9 cellular contexts compared by ENCODE assay signal in the genomic region with DNA sequence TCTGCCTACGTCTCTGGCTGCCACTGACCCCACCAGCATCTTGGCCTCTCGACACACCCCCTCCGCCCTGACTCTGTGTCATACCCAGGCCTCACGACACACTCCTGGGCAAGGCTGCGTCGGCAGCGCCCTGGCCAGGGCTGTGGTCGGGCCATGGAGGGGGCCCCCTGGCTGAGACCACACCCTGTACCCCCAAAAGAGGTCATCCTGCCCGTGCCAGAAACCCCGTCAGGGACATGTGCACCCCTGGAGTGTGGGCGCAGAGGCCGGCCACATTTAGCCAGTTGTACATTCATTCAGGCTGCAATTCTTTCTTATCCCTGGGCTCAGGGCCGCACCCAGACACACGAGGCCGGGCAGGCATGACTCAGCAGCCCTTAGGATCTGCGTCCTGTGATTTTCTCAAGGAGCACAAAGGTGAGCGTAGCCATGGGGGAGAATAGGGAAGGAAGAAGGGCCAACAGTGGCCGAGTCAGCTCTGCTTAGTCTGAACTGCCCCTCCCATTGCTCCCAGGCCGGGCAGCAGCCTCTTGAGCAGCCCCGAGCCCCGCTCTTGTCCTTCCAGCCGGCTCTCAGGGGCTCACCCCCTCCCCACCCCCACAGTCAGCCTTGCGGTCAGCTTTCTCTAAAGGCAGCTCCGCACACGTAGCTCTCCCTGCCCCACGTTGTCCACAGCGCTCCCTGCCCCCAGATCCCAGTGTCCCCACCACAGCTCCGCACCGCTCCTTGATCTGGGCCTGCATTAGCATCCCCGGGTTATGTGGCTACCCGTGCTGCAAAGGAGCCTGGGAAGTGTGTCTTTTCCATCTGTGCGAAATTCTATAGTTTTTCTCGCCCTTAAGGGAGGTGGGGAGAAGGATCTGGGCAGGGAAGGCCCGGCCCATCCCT. TPM values are rescaled to one million over a fixed set of nuclear protein-coding genes. Genes with fewer than 3 reads are reported as not detected.
DNase-seq lines count a peak whose midpoint lies in the region; ATAC-seq and TF ChIP-seq lines count a peak whose summit lies in the region.
"Had no signal": no experiment of that assay in that cellular context is flagged by ENCODE, and none has a peak within 500 bp of the region (broad histone marks: within the 10 kb centered on the region; RNA-seq: fewer than 3 reads in every experiment).

No MANE protein-coding gene starts in this region.

- ATAC-seq in RWPE2 (ENCODE audit: low read depth), result peak; percentile 76
- no peak for ATAC-seq in HG03342 (IDR thresholded peaks at IDR 0.05; ENCODE audit: unreplicated experiment)
- no peak for ATAC-seq in GM21367 (IDR thresholded peaks at IDR 0.05; ENCODE audit: unreplicated experiment)

- H3K27ac ChIP-seq in RWPE2 (ENCODE audit: poor library complexity, severe bottlenecking) (peak overlapping the region; percentile 82), ovary (no peak overlapping the region)
- H3K27ac ChIP-seq: neutrophil had no signal

- no peak for TF ChIP-seq EP300 in ovary (IDR thresholded peaks at IDR 0.05)

- WGBS in ovary, 3 donors, result 66 to 69% (median 68%) methylated on average over 34 of the region's 34 CpGs

- H3K4me1 ChIP-seq in RWPE2 (ENCODE audit: insufficient read depth, poor library complexity, severe bottlenecking), result peaks cover 28% of the 10 kb centered on the region
- H3K4me1 ChIP-seq in ovary (ENCODE audit: insufficient read depth), result peaks cover 7% of the 10 kb centered on the region

- H3K27me3 ChIP-seq in RWPE2 (ENCODE audit: insufficient read depth, poor library complexity, severe bottlenecking), result no peaks in the 10 kb centered on the region
- H3K27me3 ChIP-seq in ovary, result no peaks in the 10 kb centered on the region

- TF ChIP-seq POLR2A in ovary (IDR thresholded peaks at IDR 0.05), result no peak

- TF ChIP-seq CTCF in RWPE2 (IDR thresholded peaks at IDR 0.05; ENCODE audit: poor library complexity, severe bottlenecking), result no peak
- no peak for TF ChIP-seq CTCF in ovary (IDR thresholded peaks at IDR 0.05)

- H3K36me3 ChIP-seq in RWPE2 (ENCODE audit: low read depth) (peaks cover 3% of the 10 kb centered on the region), ovary (no peaks in the 10 kb centered on the region)

- H3K9me3 ChIP-seq in RWPE2 (ENCODE audit: severe bottlenecking) (no peaks in the 10 kb centered on the region), ovary (no peaks in the 10 kb centered on the region)
- H3K9me3 ChIP-seq: neutrophil had no signal

- H3K4me3 ChIP-seq in RWPE2 (ENCODE audit: severe bottlenecking) (no peak overlapping the region), ovary (no peak overlapping the region)

- DNase-seq in ELR (ENCODE audit: low read depth) (peak; percentile 86), RWPE2 (ENCODE audit: low spot score) (no peak), fibroblast of the conjunctiva (ENCODE audit: low read depth) (peak; percentile 74), ovary (peak in 3 of 5 donors; percentile 40 to 55 (median 54)), cerebellar nuclear complex (lab: John Stamatoyannopoulos, UW) (no peak), germinal center (ENCODE audit: low spot score) (no peak)

- intact Hi-C loops in ovary (cut with DNase I), result no loop called here

RNA-seq across cellular contexts. Expression of a gene that starts 7.9 kb away (rescaled TPM):
- 10 to 100 TPM in 6 of 7 donors, 1 to 10 TPM in 1; 7.2 to 58.2 (median 37.4) TPM for total RNA-seq in ovary
- 10 to 100 TPM; 36.5 to 81.8 TPM for polyA plus RNA-seq in ovary

RNA-seq across cellular contexts. Expression of a gene that starts 21.2 kb away (rescaled TPM):
- 10 to 100 TPM in 6 of 7 donors, 1 to 10 TPM in 1; 8.5 to 29.3 (median 25.2) TPM for total RNA-seq in ovary
- 10 to 100 TPM; 11.9 to 12.2 TPM for polyA plus RNA-seq in ovary

RNA-seq across cellular contexts. Expression of a gene that starts 49.3 kb away (rescaled TPM):
- 100 to 1,000 TPM in 3 of 7 donors, 10 to 100 TPM in 4; 21.6 to 125 (median 93.3) TPM for total RNA-seq in ovary
- polyA plus RNA-seq in ovary, result 10 to 100 TPM; 19.9 to 36.0 TPM

Comparison
In these comparisons a context has a peak if more than half of its experiments do, and no peak if none do; other contexts are left out.
1. DNase-seq: peak in ELR (single experiment), fibroblast of the conjunctiva (single experiment) and ovary (3 of 5); none in RWPE2 (single experiment), cerebellar nuclear complex (0 of 2) and germinal center (single experiment).